24 cellular contexts compared by ENCODE assay signal in the genomic region with DNA sequence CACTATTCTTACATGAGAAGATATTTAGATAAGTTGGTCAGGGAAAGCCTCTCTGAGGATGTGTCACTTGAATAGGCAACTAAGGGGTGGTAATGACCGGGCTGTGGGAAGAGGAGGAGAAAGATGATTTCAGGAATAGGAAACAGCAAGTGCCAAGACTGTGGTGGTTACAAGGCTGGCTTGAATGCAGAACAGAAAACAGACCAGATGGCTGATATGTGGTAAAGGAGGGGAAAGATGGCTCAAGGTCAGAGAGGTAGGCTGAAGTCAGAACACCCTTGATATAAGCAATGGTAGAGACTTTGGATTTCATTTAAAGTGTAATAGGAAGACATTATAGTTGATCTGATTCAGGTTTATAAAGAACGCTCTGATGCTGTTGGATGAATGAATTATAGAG. TPM values are rescaled to one million over a fixed set of nuclear protein-coding genes. Genes with fewer than 3 reads are reported as not detected.
DNase-seq lines count a peak whose midpoint lies in the region; ATAC-seq and TF ChIP-seq lines count a peak whose summit lies in the region.
"Had no signal": no experiment of that assay in that cellular context is flagged by ENCODE, and none has a peak within 500 bp of the region (broad histone marks: within the 10 kb centered on the region; RNA-seq: fewer than 3 reads in every experiment).

No MANE protein-coding gene starts in this region.

- no peak overlapping the region for H3K27ac ChIP-seq in Peyer's patch
- H3K27ac ChIP-seq in MM.1S (ENCODE audit: low read length), result no peak overlapping the region
- H3K27ac ChIP-seq: BLaER1, SJSA1 had no signal

- H3K36me3 ChIP-seq in Peyer's patch, result no peaks in the 10 kb centered on the region
- H3K36me3 ChIP-seq in MM.1S (replicated peaks; ENCODE audit: insufficient read depth, low read length), result no peaks in the 10 kb centered on the region
- H3K36me3 ChIP-seq: BLaER1, SJSA1 had no signal

- no peak for TF ChIP-seq POLR2A in Peyer's patch (IDR thresholded peaks at IDR 0.05)

- no peak overlapping the region for H3K9ac ChIP-seq in MM.1S (ENCODE audit: low read length)
- H3K9ac ChIP-seq: BLaER1 had no signal

- peak; percentile 3 for DNase-seq in SIG-M5 treated with dmso at 0.1 percent for 504 hours (lab: John Stamatoyannopoulos, UW; ENCODE audit: unreplicated experiment)
- DNase-seq in SIG-M5 (lab: John Stamatoyannopoulos, UW), result no peak
- no peak for DNase-seq in activated B cell treated with CpG ODN at 0.5 μM for 24 hours
- DNase-seq in NCI-H82 (lab: John Stamatoyannopoulos, UW), result no peak
- no peak for DNase-seq in Peyer's patch
- DNase-seq in MM.1S, result no peak
- no peak for DNase-seq in sciatic nerve (ENCODE audit: low spot score)
- DNase-seq: CD4-positive, alpha-beta memory T cell; DMS153; GF-D8; GOT3; NCI-H1092 treated with DMSO at 0.1 percent for 48 hours; NCI-H146; NCI-H2029 treated with DMSO at 0.1 percent for 48 hours; PC-3; T-helper 17 cell had no signal

- peak overlapping the region; percentile 64 for H3K27ac Mint-ChIP-seq in activated B cell treated with CpG ODN at 0.5 μM for 24 hours
- H3K27ac Mint-ChIP-seq: CD4-positive, alpha-beta memory T cell; T-helper 17 cell had no signal

- H2AFZ ChIP-seq in MM.1S (ENCODE audit: low read length), result no peak overlapping the region

- H3K4me1 Mint-ChIP-seq in activated B cell treated with CpG ODN at 0.5 μM for 24 hours, result peaks cover 29% of the 10 kb centered on the region
- H3K4me1 Mint-ChIP-seq: CD4-positive, alpha-beta memory T cell; T-helper 17 cell had no signal

- H3K27me3 Mint-ChIP-seq in activated B cell treated with CpG ODN at 0.5 μM for 24 hours, result no peaks in the 10 kb centered on the region

- TF ChIP-seq CTCF in activated B cell treated with CpG ODN at 0.5 μM for 24 hours (IDR thresholded peaks at IDR 0.05) (no peak), Peyer's patch (IDR thresholded peaks at IDR 0.05) (no peak), MM.1S (IDR thresholded peaks at IDR 0.05; ENCODE audit: low read length) (no peak)

- H3K9me2 ChIP-seq in MM.1S (replicated peaks; ENCODE audit: insufficient read depth, low read length), result no peaks in the 10 kb centered on the region

- H3K36me3 Mint-ChIP-seq in activated B cell treated with CpG ODN at 0.5 μM for 24 hours (ENCODE audit: low read depth), result peaks cover 48% of the 10 kb centered on the region
- H3K36me3 Mint-ChIP-seq: CD4-positive, alpha-beta memory T cell had no signal

- intact Hi-C loops in activated B cell treated with CpG ODN at 0.5 μM for 24 hours (cut with micrococcal nuclease), result no loop called here
- intact Hi-C loops in sciatic nerve (cut with DNase I), result no loop called here

- H3K79me2 ChIP-seq in MM.1S (ENCODE audit: low read length), result no peaks in the 10 kb centered on the region

- H3K4me1 ChIP-seq in Peyer's patch (no peaks in the 10 kb centered on the region), MM.1S (ENCODE audit: low read length) (peaks cover 16% of the 10 kb centered on the region)
- H3K4me1 ChIP-seq: BLaER1, SJSA1 had no signal

- H3K4me3 ChIP-seq in Peyer's patch, result no peak overlapping the region
- no peak overlapping the region for H3K4me3 ChIP-seq in MM.1S (ENCODE audit: low read length)
- H3K4me3 ChIP-seq: BLaER1, K562, SJSA1 had no signal

- H3K4me3 Mint-ChIP-seq in activated B cell treated with CpG ODN at 0.5 μM for 24 hours, result no peak overlapping the region
- H3K4me3 Mint-ChIP-seq: CD4-positive, alpha-beta memory T cell; T-helper 17 cell had no signal

- ATAC-seq in HG03521 (IDR thresholded peaks at IDR 0.05; ENCODE audit: unreplicated experiment), result peak; percentile 51
- no peak for ATAC-seq in activated B cell treated with CpG ODN at 0.5 μM for 24 hours (ENCODE audit: low read depth)
- no peak for ATAC-seq in sciatic nerve
- ATAC-seq: HCT116, K562, PC-3, T-helper 17 cell had no signal

- H3F3A ChIP-seq in MM.1S (ENCODE audit: insufficient read depth, low read length), result peaks cover under 1% of the 10 kb centered on the region; the same call in 1 of the 2 replicates

- H3K9me3 ChIP-seq in Peyer's patch, result no peaks in the 10 kb centered on the region
- H3K9me3 ChIP-seq in MM.1S (replicated peaks; ENCODE audit: insufficient read depth, low read length), result no peaks in the 10 kb centered on the region
- H3K9me3 ChIP-seq: SJSA1 had no signal

- H3K27me3 ChIP-seq in Peyer's patch (no peaks in the 10 kb centered on the region), MM.1S (replicated peaks; ENCODE audit: insufficient read depth, low read length) (no peaks in the 10 kb centered on the region)
- H3K27me3 ChIP-seq: SJSA1 had no signal

- CTCF ChIA-PET in activated B cell treated with CpG ODN at 0.5 μM for 24 hours (lab: Charles Lee), result no interaction called here

- no peaks in the 10 kb centered on the region for H4K20me1 ChIP-seq in MM.1S (ENCODE audit: insufficient read depth, low read length)
- H4K20me1 ChIP-seq: BLaER1 had no signal

- H3K4me2 ChIP-seq in MM.1S (ENCODE audit: low read depth, low read length), result no peak overlapping the region
- H3K4me2 ChIP-seq: BLaER1 had no signal

- POLR2A ChIA-PET in activated B cell treated with CpG ODN at 0.5 μM for 24 hours (lab: Charles Lee), result no interaction called here

- H3K9me3 Mint-ChIP-seq in activated B cell treated with CpG ODN at 0.5 μM for 24 hours, result no peaks in the 10 kb centered on the region
- H3K9me3 Mint-ChIP-seq: CD4-positive, alpha-beta memory T cell had no signal

RNA-seq across cellular contexts. Expression of gene TLR7, which starts 15.0 kb away (rescaled TPM):
- total RNA-seq in activated B cell treated with CpG ODN at 0.5 μM for 24 hours (4.6 and 5.4 TPM in 2 replicates), Peyer's patch (1 to 10 TPM in 1 of 4 donors, under 1 TPM in 2, not detected in 1; 0.27 to 5.0 (median 0.38) TPM), sciatic nerve (4.5 TPM)
- total RNA-seq: A172, Daoy, NCI-H460, PC-3 had no signal

RNA-seq across cellular contexts. Expression of gene TLR8, which starts 24.5 kb away (rescaled TPM):
- total RNA-seq in activated B cell treated with CpG ODN at 0.5 μM for 24 hours (0.20 and 0.22 TPM in 2 replicates), Peyer's patch (1 to 10 TPM in 1 of 4 donors, under 1 TPM in 1, not detected in 2; 0.28 to 1.3 TPM), sciatic nerve (2.8 TPM)
- total RNA-seq: A172, Daoy, K562, NCI-H460, PC-3, SJSA1 had no signal
